In genomic region chr15:92011611-92012367, GRCh38 we compare ENCODE assay signal across 8 cellular contexts.
DNase-seq lines count a peak whose midpoint lies in the region; ATAC-seq, FAIRE-seq and TF ChIP-seq lines count a peak whose summit lies in the region.

No MANE protein-coding gene starts in this region.

- no peaks in the 10 kb centered on the region for H3K9me3 Mint-ChIP-seq in activated T-helper 1 cell treated with anti-CD3 and anti-CD28 coated beads, Interleukin-12 subunit alpha, Interleukin-12 subunit beta, Interleukin-2, Interleukin-4 antibody, amounts not matched to agents 30 ng/mL and 10 ng/mL and 1 ng/mL, durations not matched to agents 14 hours and 24 hours and 36 hours
- H3K9me3 Mint-ChIP-seq in immature natural killer cell, result no peaks in the 10 kb centered on the region

- peaks cover 2% of the 10 kb centered on the region for H3K27me3 Mint-ChIP-seq in activated T-helper 1 cell treated with anti-CD3 and anti-CD28 coated beads, Interleukin-12 subunit alpha, Interleukin-12 subunit beta, Interleukin-2, Interleukin-4 antibody, amounts not matched to agents 30 ng/mL and 10 ng/mL and 1 ng/mL, durations not matched to agents 14 hours and 24 hours and 36 hours (ENCODE audit: insufficient read depth)
- H3K27me3 Mint-ChIP-seq in immature natural killer cell (ENCODE audit: low read depth in 3 of 3), result peaks cover 0 to 3% (median 1%) of the 10 kb centered on the region in 3 donors

- no peak for TF ChIP-seq CTCF in GM13976 (IDR thresholded peaks at IDR 0.05; ENCODE audit: borderline replicate concordance, control extremely low read depth, extremely low read depth, insufficient read depth, missing control alignments)

- intact Hi-C loops in Right ventricle myocardium inferior (cut with DNase I) (no loop called here), cardiac septum (cut with DNase I) (no loop called here)
- intact Hi-C loops in activated T-helper 1 cell treated with anti-CD3 and anti-CD28 coated beads, Interleukin-12 subunit alpha, Interleukin-12 subunit beta, Interleukin-2, Interleukin-4 antibody, amounts not matched to agents 30 ng/mL and 10 ng/mL and 1 ng/mL, durations not matched to agents 14 hours and 24 hours and 36 hours (cut with micrococcal nuclease), result loop anchor here (2.0 kb wide), 3 partner anchors 57 to 155 kb away; no protein-coding TSS in a partner anchor

- H3K4me3 Mint-ChIP-seq in activated T-helper 1 cell treated with anti-CD3 and anti-CD28 coated beads, Interleukin-12 subunit alpha, Interleukin-12 subunit beta, Interleukin-2, Interleukin-4 antibody, amounts not matched to agents 30 ng/mL and 10 ng/mL and 1 ng/mL, durations not matched to agents 14 hours and 24 hours and 36 hours, result no peak overlapping the region
- H3K4me3 Mint-ChIP-seq in immature natural killer cell, result peak overlapping the region; percentile 36 to 61 (median 43)

- peaks cover 46% of the 10 kb centered on the region for H3K4me1 Mint-ChIP-seq in activated T-helper 1 cell treated with anti-CD3 and anti-CD28 coated beads, Interleukin-12 subunit alpha, Interleukin-12 subunit beta, Interleukin-2, Interleukin-4 antibody, amounts not matched to agents 30 ng/mL and 10 ng/mL and 1 ng/mL, durations not matched to agents 14 hours and 24 hours and 36 hours (ENCODE audit: low read depth)
- H3K4me1 Mint-ChIP-seq in immature natural killer cell, result peaks cover 83 to 89% of the 10 kb centered on the region in 2 donors

- peak overlapping the region; percentile 50 for H3K27ac Mint-ChIP-seq in activated T-helper 1 cell treated with anti-CD3 and anti-CD28 coated beads, Interleukin-12 subunit alpha, Interleukin-12 subunit beta, Interleukin-2, Interleukin-4 antibody, amounts not matched to agents 30 ng/mL and 10 ng/mL and 1 ng/mL, durations not matched to agents 14 hours and 24 hours and 36 hours
- H3K27ac Mint-ChIP-seq in immature natural killer cell, result peak overlapping the region in 4 of 6 donors; percentile 12 to 39 (median 26)

- H3K36me3 Mint-ChIP-seq in activated T-helper 1 cell treated with anti-CD3 and anti-CD28 coated beads, Interleukin-12 subunit alpha, Interleukin-12 subunit beta, Interleukin-2, Interleukin-4 antibody, amounts not matched to agents 30 ng/mL and 10 ng/mL and 1 ng/mL, durations not matched to agents 14 hours and 24 hours and 36 hours (ENCODE audit: low read depth), result no peaks in the 10 kb centered on the region
- H3K36me3 Mint-ChIP-seq in immature natural killer cell, result no peaks in the 10 kb centered on the region

- peak; percentile 72 for FAIRE-seq in urothelium cell line (lab: Jason Lieb, UNC)

- peak; percentile 75 for ATAC-seq in Right ventricle myocardium inferior
- no peak for ATAC-seq in HG03095 (IDR thresholded peaks at IDR 0.05; ENCODE audit: unreplicated experiment)

- in situ Hi-C loops in GM13976 (cut with MboI; ENCODE audit: low sequenced_read_pairs, unreplicated experiment), result no loop called here

- no peak for DNase-seq in Right ventricle myocardium inferior (ENCODE audit: missing footprints)
- DNase-seq in cardiac septum (ENCODE audit: low spot score), result no peak
- DNase-seq in activated T-helper 1 cell treated with anti-CD3 and anti-CD28 coated beads, Interleukin-12 subunit alpha, Interleukin-12 subunit beta, Interleukin-2, Interleukin-4 antibody, amounts not matched to agents 30 ng/mL and 10 ng/mL and 1 ng/mL, durations not matched to agents 14 hours and 24 hours and 36 hours (ENCODE audit: low spot score), result no peak
- DNase-seq in immature natural killer cell, result peak; percentile 4 to 10 (median 7)
- DNase-seq in urothelium cell line (ENCODE audit: low spot score), result peak; percentile 63
- DNase-seq in GM13976 (ENCODE audit: low spot score), result no peak
- no peak for DNase-seq in LoVo (ENCODE audit: low spot score)

Comparison
In these comparisons a context has a peak if more than half of its experiments do, and no peak if none do; other contexts are left out.
1. DNase-seq: peak in immature natural killer cell (3 of 3) and urothelium cell line (single experiment); none in Right ventricle myocardium inferior (single experiment), cardiac septum (single experiment), activated T-helper 1 cell treated with anti-CD3 and anti-CD28 coated beads, Interleukin-12 subunit alpha, Interleukin-12 subunit beta, Interleukin-2, Interleukin-4 antibody, amounts not matched to agents 30 ng/mL and 10 ng/mL and 1 ng/mL, durations not matched to agents 14 hours and 24 hours and 36 hours (single experiment), GM13976 (single experiment) and LoVo (single experiment).